ENCODE assay signal across 8 cellular contexts in the genomic region with DNA sequence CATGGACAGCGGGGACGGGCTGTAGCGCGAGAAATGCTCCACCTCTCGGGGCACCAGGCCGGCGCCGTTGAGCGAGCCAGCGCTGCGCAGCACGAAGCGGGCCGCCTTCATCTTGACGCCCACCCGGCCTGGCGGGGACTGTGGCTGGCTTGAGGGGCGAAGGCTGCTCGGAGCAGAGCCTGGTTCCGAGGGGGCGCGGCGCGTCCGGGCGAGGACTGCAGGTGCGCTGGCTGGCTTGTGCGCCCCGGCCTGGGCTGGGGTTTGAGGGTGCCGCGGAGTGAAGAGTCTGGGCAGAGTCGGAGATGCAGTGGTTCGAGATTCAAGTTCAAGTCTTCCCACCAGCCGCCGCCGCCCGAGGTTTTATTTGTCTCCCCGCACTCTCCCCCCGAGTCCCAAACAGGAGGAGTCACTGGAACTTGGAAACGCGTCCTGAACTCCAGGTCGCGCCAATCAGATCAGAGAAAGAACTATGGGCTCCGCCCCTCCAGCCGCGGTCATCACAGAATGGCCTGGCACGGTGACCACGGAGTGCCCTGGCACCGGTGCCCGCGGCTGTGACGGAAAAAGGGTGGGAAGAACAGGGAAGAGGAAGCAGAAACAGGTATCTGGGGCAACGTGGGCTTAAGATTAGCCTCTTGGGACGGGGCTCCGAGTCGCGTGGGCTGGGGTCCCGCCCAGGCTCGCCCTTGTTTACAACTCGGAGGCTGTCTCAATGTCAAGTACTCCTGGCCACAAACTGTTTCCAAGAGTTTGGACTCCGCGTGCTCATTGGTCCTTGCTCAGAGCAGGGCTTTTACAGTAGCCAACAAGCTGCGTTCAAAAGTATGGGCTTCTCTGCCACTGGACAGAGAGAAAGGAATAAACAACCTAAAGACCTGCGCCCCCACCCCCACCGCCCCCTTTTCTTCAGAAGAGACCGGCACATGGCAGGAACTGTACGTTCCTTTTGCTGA. TPM values are rescaled to one million over a fixed set of nuclear protein-coding genes. Genes with fewer than 3 reads are reported as not detected.
A peak's percentile ranks its signal among the peaks of the same experiment; 100 is the strongest.
DNase-seq lines count a peak whose midpoint lies in the region; ATAC-seq and TF ChIP-seq lines count a peak whose summit lies in the region.

Gene PDK4, minus strand, starts transcription at position 334 of the 953 bp plus-strand sequence. Its CDS starts 223 bp downstream, at position 111.

- peaks cover 17% of the 10 kb centered on the region for H3K27me3 Mint-ChIP-seq in activated naive CD4-positive, alpha-beta T cell treated with anti-CD3 and anti-CD28 coated beads, Interleukin-2, amount 50 U/mL, for 24 hours
- peaks cover 22% of the 10 kb centered on the region for H3K27me3 Mint-ChIP-seq in activated naive CD4-positive, alpha-beta T cell treated with anti-CD3 and anti-CD28 coated beads, Interleukin-2, amount 10 ng/mL, durations not matched to agents 7 days and 5 days

- peak within 1 kb of the TSS; percentile 2 for H3K4me3 Mint-ChIP-seq in activated naive CD4-positive, alpha-beta T cell treated with anti-CD3 and anti-CD28 coated beads, Interleukin-2, amount 50 U/mL, for 24 hours
- no peak within 1 kb of the TSS for H3K4me3 Mint-ChIP-seq in activated naive CD4-positive, alpha-beta T cell treated with anti-CD3 and anti-CD28 coated beads, Interleukin-2, amount 10 ng/mL, durations not matched to agents 7 days and 5 days

- H3K9me3 ChIP-seq in SJCRH30 (replicated peaks), result no peaks in the 10 kb centered on the region
- no peaks in the 10 kb centered on the region for H3K9me3 ChIP-seq in esophagus muscularis mucosa
- no peaks in the 10 kb centered on the region for H3K9me3 ChIP-seq in suprapubic skin

- TF ChIP-seq POLR2A in esophagus muscularis mucosa (IDR thresholded peaks at IDR 0.05; ENCODE audit: low read depth) (peak; percentile 83), suprapubic skin (IDR thresholded peaks at IDR 0.05) (peak; percentile 87 to 98)

- intact Hi-C loops in esophagus muscularis mucosa (cut with DNase I), result loop anchor here (2.0 to 5.0 kb wide), 2 partner anchors 50 to 86 kb away; no protein-coding TSS in a partner anchor

- no peak for ATAC-seq in HG03342 (IDR thresholded peaks at IDR 0.05; ENCODE audit: unreplicated experiment)

- no peaks in the 10 kb centered on the region for H3K4me1 Mint-ChIP-seq in activated naive CD4-positive, alpha-beta T cell treated with anti-CD3 and anti-CD28 coated beads, Interleukin-2, amount 50 U/mL, for 24 hours
- H3K4me1 Mint-ChIP-seq in activated naive CD4-positive, alpha-beta T cell treated with anti-CD3 and anti-CD28 coated beads, Interleukin-2, amount 10 ng/mL, durations not matched to agents 7 days and 5 days, result no peaks in the 10 kb centered on the region

- DNase-seq in activated naive CD4-positive, alpha-beta T cell treated with anti-CD3 and anti-CD28 coated beads, Interleukin-2, amount 10 ng/mL, durations not matched to agents 7 days and 5 days, result no peak
- DNase-seq in SJCRH30 (peak; percentile 52 to 74), esophagus muscularis mucosa (ENCODE audit: extremely low spot score) (peak; percentile 99), mesenteric fat pad (ENCODE audit: low spot score) (peak; percentile 97), suprapubic skin (ENCODE audit: low spot score in 2 of 2) (peak; percentile 97 to 98), KBM-7 (no peak)

- no peaks in the 10 kb centered on the region for H3K27me3 ChIP-seq in SJCRH30
- H3K27me3 ChIP-seq in esophagus muscularis mucosa, result no peaks in the 10 kb centered on the region
- H3K27me3 ChIP-seq in suprapubic skin, result no peaks in the 10 kb centered on the region

- in situ Hi-C loops in KBM-7 (cut with MboI; ENCODE audit: low pct_unique_long_range_greater_than_20kb, low sequenced_read_pairs), result no loop called here

- no peaks in the 10 kb centered on the region for H3K36me3 Mint-ChIP-seq in activated naive CD4-positive, alpha-beta T cell treated with anti-CD3 and anti-CD28 coated beads, Interleukin-2, amount 50 U/mL, for 24 hours
- no peaks in the 10 kb centered on the region for H3K36me3 Mint-ChIP-seq in activated naive CD4-positive, alpha-beta T cell treated with anti-CD3 and anti-CD28 coated beads, Interleukin-2, amount 10 ng/mL, durations not matched to agents 7 days and 5 days

- peaks cover 2% of the 10 kb centered on the region for H3K4me1 ChIP-seq in SJCRH30
- H3K4me1 ChIP-seq in esophagus muscularis mucosa, result peaks cover 22 to 46% (median 31%) of the 10 kb centered on the region in 4 donors
- H3K4me1 ChIP-seq in suprapubic skin, result peaks cover 32% of the 10 kb centered on the region

- TF ChIP-seq EP300 in esophagus muscularis mucosa (IDR thresholded peaks at IDR 0.05) (peak; percentile 60), suprapubic skin (IDR thresholded peaks at IDR 0.05) (peak; percentile 72)

- TF ChIP-seq CTCF in esophagus muscularis mucosa (IDR thresholded peaks at IDR 0.05), result no peak
- TF ChIP-seq CTCF in suprapubic skin (IDR thresholded peaks at IDR 0.05), result no peak

- peak within 1 kb of the TSS; percentile 72 for H3K4me3 ChIP-seq in SJCRH30
- peak within 1 kb of the TSS; percentile 80 to 97 (median 88) for H3K4me3 ChIP-seq in esophagus muscularis mucosa
- peak within 1 kb of the TSS; percentile 75 for H3K4me3 ChIP-seq in suprapubic skin

- peaks cover 4% of the 10 kb centered on the region for H3K9me3 Mint-ChIP-seq in activated naive CD4-positive, alpha-beta T cell treated with anti-CD3 and anti-CD28 coated beads, Interleukin-2, amount 50 U/mL, for 24 hours
- H3K9me3 Mint-ChIP-seq in activated naive CD4-positive, alpha-beta T cell treated with anti-CD3 and anti-CD28 coated beads, Interleukin-2, amount 10 ng/mL, durations not matched to agents 7 days and 5 days, result no peaks in the 10 kb centered on the region

- H3K36me3 ChIP-seq in SJCRH30 (no peaks in the 10 kb centered on the region), esophagus muscularis mucosa (peaks cover 24 to 48% (median 31%) of the 10 kb centered on the region in 4 donors), suprapubic skin (peaks cover 25% of the 10 kb centered on the region)

- under 1% methylated on average over 9 of the region's 67 CpGs for WGBS in esophagus muscularis mucosa
- WGBS in suprapubic skin, result 1% methylated on average over 34 of the region's 67 CpGs

- CTCF ChIA-PET in activated naive CD4-positive, alpha-beta T cell treated with anti-CD3 and anti-CD28 coated beads, Interleukin-2, amount 10 ng/mL, durations not matched to agents 7 days and 5 days (lab: Charles Lee), result no interaction called here

- no peak within 1 kb of the TSS for H3K27ac ChIP-seq in SJCRH30
- peak within 1 kb of the TSS; percentile 93 to 99 (median 96) for H3K27ac ChIP-seq in esophagus muscularis mucosa (replicated peaks in 1 of 4)
- peak within 1 kb of the TSS; percentile 91 for H3K27ac ChIP-seq in suprapubic skin

- H3K27ac Mint-ChIP-seq in activated naive CD4-positive, alpha-beta T cell treated with anti-CD3 and anti-CD28 coated beads, Interleukin-2, amount 50 U/mL, for 24 hours, result no peak within 1 kb of the TSS
- no peak within 1 kb of the TSS for H3K27ac Mint-ChIP-seq in activated naive CD4-positive, alpha-beta T cell treated with anti-CD3 and anti-CD28 coated beads, Interleukin-2, amount 10 ng/mL, durations not matched to agents 7 days and 5 days

RNA-seq across cellular contexts. Expression of gene PDK4, which starts in this region (rescaled TPM):
- total RNA-seq in SJCRH30 (2014; rRNA removed; shearing (Covaris generic)), result 1.4 and 1.5 TPM in 2 replicates
- 1,000 to 10,000 TPM in 1 of 4 donors, 100 to 1,000 TPM in 3; 165 to 1,138 (median 371) TPM for total RNA-seq in esophagus muscularis mucosa
- 482 TPM for total RNA-seq in mesenteric fat pad
- 100 to 1,000 TPM in 3 of 4 donors, 10 to 100 TPM in 1; 84.2 to 975 (median 104) TPM for total RNA-seq in suprapubic skin

Comparison
In these comparisons a context has a peak if more than half of its experiments do, and no peak if none do; other contexts are left out.
1. RNA of gene PDK4 (total RNA-seq): 482 TPM in mesenteric fat pad (single experiment), 165 to 1,138 TPM in esophagus muscularis mucosa and 84.2 to 975 TPM in suprapubic skin; 1.4 to 1.5 TPM in SJCRH30; every median in the first group is over 10 times any median in the second.
2. DNase-seq: peak in SJCRH30 (2 of 2), esophagus muscularis mucosa (single experiment), mesenteric fat pad (single experiment) and suprapubic skin (2 of 2); none in activated naive CD4-positive, alpha-beta T cell treated with anti-CD3 and anti-CD28 coated beads, Interleukin-2, amount 10 ng/mL, durations not matched to agents 7 days and 5 days (single experiment) and KBM-7 (single experiment).
3. Peak in every context shown above with its lines, with median percentiles within 50 percentile points of each other: H3K4me3 ChIP-seq.